In the genomic region with DNA sequence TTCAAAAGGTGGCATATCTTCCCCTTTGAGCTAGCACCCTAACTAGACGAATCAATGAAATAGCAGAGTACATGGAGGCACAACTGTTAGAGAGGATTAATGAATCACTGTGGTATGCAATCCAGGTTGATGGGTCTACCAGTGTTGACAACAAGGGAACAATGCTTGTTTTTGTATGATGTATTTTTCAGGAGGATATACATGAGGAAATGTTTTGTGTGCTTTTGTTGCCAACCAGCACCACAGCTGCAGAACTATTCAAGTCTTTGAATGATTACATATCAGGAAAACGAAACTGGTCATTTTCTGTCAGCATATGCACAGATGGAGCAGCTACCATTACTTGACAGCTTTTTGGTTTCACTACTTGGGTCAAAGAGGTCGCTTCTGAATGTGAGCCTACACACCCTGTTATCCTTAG, we compare ENCODE assay signal across 12 cellular contexts.
DNase-seq lines count a peak whose midpoint lies in the region; ATAC-seq, FAIRE-seq and TF ChIP-seq lines count a peak whose summit lies in the region.
"Had no signal": no experiment of that assay in that cellular context is flagged by ENCODE, and none has a peak within 500 bp of the region (broad histone marks: within the 10 kb centered on the region; RNA-seq: fewer than 3 reads in every experiment).

No MANE protein-coding gene starts in this region.

- H2AK5ac ChIP-seq in mesenchymal stem cell (ENCODE audit: low read length, severe bottlenecking) = no peak overlapping the region

- TF ChIP-seq EP300 in tibial nerve (IDR thresholded peaks at IDR 0.05) = no peak

- no peak overlapping the region for H4K8ac ChIP-seq in mesenchymal stem cell (ENCODE audit: low read length)

- no peak overlapping the region for H3K23ac ChIP-seq in mesenchymal stem cell (ENCODE audit: low read length in 2 of 2)

- no peak overlapping the region for H2BK15ac ChIP-seq in mesenchymal stem cell (ENCODE audit: low read depth, poor library complexity, severe bottlenecking)

- H3K27me3 ChIP-seq in bronchial epithelial cell (ENCODE audit: control insufficient read depth, insufficient read depth, low read length) (no peaks in the 10 kb centered on the region), tibial nerve (no peaks in the 10 kb centered on the region), mesenchymal stem cell (ENCODE audit: control insufficient read depth in 1 of 2, insufficient read depth in 1 of 2, low read length in 2 of 2) (no peaks in the 10 kb centered on the region)
- H3K27me3 ChIP-seq: BLaER1, sigmoid colon had no signal

- H3K4me3 ChIP-seq in bronchial epithelial cell (ENCODE audit: low read depth, low read length) = no peak overlapping the region
- H3K4me3 ChIP-seq in tibial nerve = no peak overlapping the region
- no peak overlapping the region for H3K4me3 ChIP-seq in mesenchymal stem cell (ENCODE audit: insufficient read depth in 1 of 2, low read depth in 1 of 2, low read length in 2 of 2)
- H3K4me3 ChIP-seq: BLaER1, sigmoid colon had no signal

- 59 to 61% methylated on average over 3 of the region's 3 CpGs for WGBS in tibial nerve, 2 donors
- 91% methylated on average over 3 of the region's 3 CpGs for WGBS in mesenchymal stem cell

- peaks cover 0 to 25% (median 0%) of the 10 kb centered on the region in 4 donors for H3K4me1 ChIP-seq in tibial nerve
- peaks cover 4% of the 10 kb centered on the region for H3K4me1 ChIP-seq in mesenchymal stem cell (ENCODE audit: control insufficient read depth, insufficient read depth, low read depth, low read length)

- no peak overlapping the region for H2BK120ac ChIP-seq in mesenchymal stem cell (ENCODE audit: low read depth, low read length)

- no peak overlapping the region for H3K18ac ChIP-seq in mesenchymal stem cell (ENCODE audit: low read depth in 1 of 2, low read length in 2 of 2)

- no peak overlapping the region for H3K4ac ChIP-seq in mesenchymal stem cell (ENCODE audit: low read depth in 1 of 2, low read length in 2 of 2)

- FAIRE-seq in bronchial epithelial cell (lab: Jason Lieb, UNC) = peak; percentile 18

- no peak for TF ChIP-seq POLR2A in tibial nerve (IDR thresholded peaks at IDR 0.05)

- H3K36me3 ChIP-seq in bronchial epithelial cell (ENCODE audit: control insufficient read depth, insufficient read depth, low read length) = no peaks in the 10 kb centered on the region
- no peaks in the 10 kb centered on the region for H3K36me3 ChIP-seq in tibial nerve
- no peaks in the 10 kb centered on the region for H3K36me3 ChIP-seq in mesenchymal stem cell (ENCODE audit: control insufficient read depth in 1 of 2, insufficient read depth in 2 of 2, low read depth in 1 of 2, low read length in 2 of 2)
- H3K36me3 ChIP-seq: BLaER1, sigmoid colon had no signal

- H2AFZ ChIP-seq in mesenchymal stem cell (ENCODE audit: low read depth, low read length) = no peak overlapping the region

- ATAC-seq in GM18868 (IDR thresholded peaks at IDR 0.05; ENCODE audit: unreplicated experiment) (peak; percentile 71), HG03066 (IDR thresholded peaks at IDR 0.05; ENCODE audit: low read depth, unreplicated experiment) (peak; percentile 55), HG03159 (IDR thresholded peaks at IDR 0.05; ENCODE audit: unreplicated experiment) (no peak)

- H3K27ac ChIP-seq in tibial nerve (no peak overlapping the region), mesenchymal stem cell (ENCODE audit: low read length, poor library complexity, severe bottlenecking) (no peak overlapping the region)
- H3K27ac ChIP-seq: BLaER1, sigmoid colon had no signal

- peak; percentile 14 for DNase-seq in ELR (ENCODE audit: low read depth)
- no peak for DNase-seq in bronchial epithelial cell (ENCODE audit: low read depth)
- no peak for DNase-seq in tibial nerve (ENCODE audit: low spot score in 2 of 2)
- DNase-seq in mesenchymal stem cell = no peak
- no peak for DNase-seq in NCI-H1105 (lab: John Stamatoyannopoulos, UW)
- DNase-seq: caudate nucleus, NCI-H510A, sigmoid colon had no signal

- TF ChIP-seq CTCF in bronchial epithelial cell (IDR thresholded peaks at IDR 0.05; ENCODE audit: insufficient read depth, low read length, severe bottlenecking) (no peak), tibial nerve (IDR thresholded peaks at IDR 0.05) (no peak)

- H2BK12ac ChIP-seq in mesenchymal stem cell (ENCODE audit: low read length in 2 of 2) = no peak overlapping the region

- no peak overlapping the region for H3K4me2 ChIP-seq in mesenchymal stem cell (ENCODE audit: low read length, poor library complexity, severe bottlenecking)
- H3K4me2 ChIP-seq: BLaER1 had no signal

- H3K14ac ChIP-seq in mesenchymal stem cell (ENCODE audit: low read length in 2 of 2) = no peak overlapping the region

- H3K9me3 ChIP-seq in tibial nerve (peaks cover 0 to 3% (median 0%) of the 10 kb centered on the region in 4 donors), mesenchymal stem cell (ENCODE audit: control insufficient read depth, low read length) (no peaks in the 10 kb centered on the region)
- H3K9me3 ChIP-seq: sigmoid colon had no signal

- H2BK5ac ChIP-seq in mesenchymal stem cell (ENCODE audit: low read depth, low read length, poor library complexity, severe bottlenecking) = no peak overlapping the region

- no peak overlapping the region for H4K91ac ChIP-seq in mesenchymal stem cell (ENCODE audit: low read length)

- no peak overlapping the region for H3K9ac ChIP-seq in mesenchymal stem cell (ENCODE audit: low read length)
- H3K9ac ChIP-seq: BLaER1 had no signal

- H3K79me1 ChIP-seq in mesenchymal stem cell (replicated peaks; ENCODE audit: low read length, poor library complexity, severe bottlenecking) = peaks cover 2% of the 10 kb centered on the region
